15 cellular contexts compared by ENCODE assay signal in the genomic region with DNA sequence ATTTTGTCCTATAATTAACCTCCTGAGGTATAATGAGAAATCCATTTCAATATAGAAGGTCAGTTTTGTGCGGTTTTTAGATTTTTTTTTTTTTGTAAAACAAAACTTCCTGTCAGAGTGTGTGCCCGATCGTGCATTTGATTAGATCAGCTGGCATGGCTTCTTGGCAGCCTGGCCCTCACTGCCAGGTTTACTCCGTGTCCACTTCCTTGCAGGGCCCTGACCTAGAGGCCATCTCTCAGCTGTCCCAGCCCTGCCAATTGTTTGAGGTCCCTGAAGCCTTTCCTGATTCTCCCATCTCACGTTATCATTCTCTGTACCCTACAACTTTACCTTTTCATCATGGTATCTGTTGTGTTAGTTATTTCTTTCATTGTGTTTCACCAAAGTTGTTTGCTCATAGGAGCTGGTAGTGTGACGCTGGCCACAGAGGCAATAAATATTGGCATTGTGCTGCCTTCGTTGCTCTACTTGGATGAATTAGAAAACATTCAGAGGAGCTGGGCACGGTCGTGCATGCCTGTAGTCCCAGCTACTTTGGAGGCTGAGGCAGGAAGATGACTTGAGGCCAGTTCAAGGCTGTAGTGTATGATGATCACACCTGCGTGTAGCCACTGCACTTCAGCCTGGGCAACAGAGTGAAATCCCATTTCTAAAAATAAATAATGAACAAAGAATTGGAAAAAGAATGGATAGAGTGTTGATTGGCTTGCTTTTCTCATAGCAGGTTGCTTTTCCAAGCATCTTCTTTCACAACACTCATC.
DNase-seq lines count a peak whose midpoint lies in the region; ATAC-seq, FAIRE-seq and TF ChIP-seq lines count a peak whose summit lies in the region.
"Had no signal": no experiment of that assay in that cellular context is flagged by ENCODE, and none has a peak within 500 bp of the region (broad histone marks: within the 10 kb centered on the region; RNA-seq: fewer than 3 reads in every experiment).

No MANE protein-coding gene starts in this region.

- peak overlapping the region; percentile 30 to 31; a peak in 3 of 4 replicates for H3K27ac ChIP-seq in SK-N-SH (ENCODE audit: low read depth in 2 of 2, low read length in 1 of 2)
- H3K27ac ChIP-seq in endothelial cell of umbilical vein (ENCODE audit: insufficient read depth, low read depth, low read length) = peak overlapping the region; percentile 47
- no peak overlapping the region for H3K27ac ChIP-seq in upper lobe of right lung
- H3K27ac ChIP-seq: BLaER1 had no signal

- no peak for TF ChIP-seq EP300 in SK-N-SH (IDR thresholded peaks at IDR 0.05; ENCODE audit: borderline replicate concordance in 1 of 2, low read depth in 1 of 2, low read length in 1 of 2)

- TF ChIP-seq POLR2A in endothelial cell of umbilical vein (IDR thresholded peaks at IDR 0.05; ENCODE audit: low read depth, low read length) = no peak

- H4K20me1 ChIP-seq in SK-N-SH (ENCODE audit: insufficient read depth) (peaks cover 24% of the 10 kb centered on the region), endothelial cell of umbilical vein (replicated peaks; ENCODE audit: control insufficient read depth, extremely low read depth, insufficient read depth, low read length) (peaks cover 3% of the 10 kb centered on the region)
- H4K20me1 ChIP-seq: BLaER1 had no signal

- peak; percentile 43 for ATAC-seq in upper lobe of right lung
- ATAC-seq: stimulated activated naive B cell treated with anti-CD40 and anti-IgM and Interleukin-4, amounts not matched to agents 10 μg/mL and 1 μg/mL and 100 μg/mL, for 72 hours had no signal

- H3K4me1 ChIP-seq in SK-N-SH (ENCODE audit: control insufficient read depth in 1 of 2, insufficient read depth in 2 of 2, low read depth in 1 of 2, low read length in 1 of 2) = peaks cover 8 to 16% of the 10 kb centered on the region in 2 experiments; a peak in 2 of 4 replicates
- H3K4me1 ChIP-seq in endothelial cell of umbilical vein (ENCODE audit: control insufficient read depth, extremely low read depth, insufficient read depth, low read length) = peaks cover 42% of the 10 kb centered on the region
- no peaks in the 10 kb centered on the region for H3K4me1 ChIP-seq in upper lobe of right lung
- H3K4me1 ChIP-seq: BLaER1 had no signal

- no peaks in the 10 kb centered on the region for H3K9me2 ChIP-seq in SK-N-SH

- intact Hi-C loops in endothelial cell of umbilical vein (cut with micrococcal nuclease) (no loop called here), upper lobe of right lung (cut with DNase I) (no loop called here)

- peaks cover 21% of the 10 kb centered on the region for H3F3A ChIP-seq in SK-N-SH (replicated peaks; ENCODE audit: insufficient read depth)

- no TSS peak for BruUV-seq in endothelial cell of umbilical vein (replicated peaks; lab: Mats Ljungman, UMichigan)

- H3K4me2 ChIP-seq in SK-N-SH (peak overlapping the region; percentile 3; the same call in 1 of the 2 replicates), endothelial cell of umbilical vein (ENCODE audit: insufficient read depth, low read length) (peak overlapping the region; percentile 54)
- H3K4me2 ChIP-seq: BLaER1 had no signal

- H3K36me3 ChIP-seq in SK-N-SH (replicated peaks in 1 of 2; ENCODE audit: control insufficient read depth in 1 of 2, insufficient read depth in 2 of 2, low read length in 1 of 2) (peaks cover 16 to 20% of the 10 kb centered on the region in 2 experiments), endothelial cell of umbilical vein (ENCODE audit: control insufficient read depth in 2 of 2, extremely low read depth in 1 of 2, insufficient read depth in 2 of 2, low read length in 2 of 2) (peaks cover 6 to 12% of the 10 kb centered on the region in 2 experiments), upper lobe of right lung (peaks cover 19% of the 10 kb centered on the region)

- TF ChIP-seq CTCF in SK-N-SH (IDR thresholded peaks at IDR 0.05) (no peak), endothelial cell of umbilical vein (IDR thresholded peaks at IDR 0.05; ENCODE audit: extremely low read depth in 1 of 2, insufficient read depth in 1 of 2, low read depth in 1 of 2, low read length in 2 of 2) (no peak), upper lobe of right lung (IDR thresholded peaks at IDR 0.05) (no peak), GM10248 (IDR thresholded peaks at IDR 0.05; ENCODE audit: control extremely low read depth, extremely low read depth, low read depth, missing control alignments) (no peak)

- CTCF ChIA-PET in SK-N-SH (lab: Yijun Ruan, JAX) = no interaction called here
- CTCF ChIA-PET in endothelial cell of umbilical vein (lab: Charles Lee) = interaction anchor here (0.9 to 1.2 kb wide), 5 partner anchors 10 to 179 kb away, joined by 3 read pairs; no protein-coding TSS in a partner anchor
- CTCF ChIA-PET in GM10248 (lab: Yijun Ruan, JAX) = interaction anchor here (2.2 kb wide), 1 partner anchor 11 kb away, joined by 9 read pairs; no protein-coding TSS in a partner anchor

- H2AFZ ChIP-seq in SK-N-SH (ENCODE audit: low read depth) (no peak overlapping the region), endothelial cell of umbilical vein (ENCODE audit: low read depth, low read length) (no peak overlapping the region)

- dilution Hi-C loops in endothelial cell of umbilical vein (cut with MboI; ENCODE audit: extremely low pct_ligation_motif_present, low sequenced_read_pairs) = no loop called here

- H3K9me1 ChIP-seq in endothelial cell of umbilical vein (replicated peaks; ENCODE audit: control insufficient read depth, extremely low read depth, insufficient read depth, low read length) = no peaks in the 10 kb centered on the region

- DNase-seq in SK-N-SH (peak; percentile 28), endothelial cell of umbilical vein (ENCODE audit: low read depth, low spot score) (peak; percentile 67), mucosa of gallbladder (ENCODE audit: low spot score) (peak; percentile 23), upper lobe of right lung (no peak), NCI-H1092 (lab: John Stamatoyannopoulos, UW) (no peak), GM03348 (ENCODE audit: low spot score) (no peak), GM10248 (ENCODE audit: extremely low spot score) (no peak)
- DNase-seq: activated CD4-positive, alpha-beta memory T cell treated with anti-CD3 and anti-CD28 coated beads, Interleukin-2, amount 10 ng/mL, durations not matched to agents 7 days and 5 days; DND-41; NCI-H2171 treated with DMSO at 0.1 percent for 48 hours; NK-92 treated with Interleukin-12 subunit alpha and Interleukin-12 subunit beta, amount 100 ng/mL, for 24 hours; stimulated activated naive B cell treated with anti-CD40 and anti-IgM and Interleukin-4, amounts not matched to agents 10 μg/mL and 1 μg/mL and 100 μg/mL, for 72 hours had no signal

- TF ChIP-seq RAD21 in SK-N-SH (IDR thresholded peaks at IDR 0.05; ENCODE audit: low read length) = no peak

- H3K79me2 ChIP-seq in SK-N-SH (ENCODE audit: insufficient read depth) (peaks cover 80% of the 10 kb centered on the region), endothelial cell of umbilical vein (ENCODE audit: control insufficient read depth, insufficient read depth, low read length) (peaks cover 51% of the 10 kb centered on the region)

- H3K4me3 ChIP-seq in SK-N-SH (ENCODE audit: low read depth in 2 of 2, low read length in 1 of 2) (no peak overlapping the region), endothelial cell of umbilical vein (replicated peaks in 1 of 3; ENCODE audit: insufficient read depth in 1 of 3, low read depth in 1 of 3, low read length in 3 of 3) (no peak overlapping the region), upper lobe of right lung (no peak overlapping the region)
- H3K4me3 ChIP-seq: BLaER1, skin epidermis had no signal

- FAIRE-seq in endothelial cell of umbilical vein (lab: Jason Lieb, UNC) = peak; percentile 76
- FAIRE-seq: H54 had no signal

- 68% methylated on average over 10 of the region's 10 CpGs for WGBS in SK-N-SH (ENCODE audit: low lambda C conversion rate)

- POLR2A ChIA-PET in SK-N-SH (lab: Yijun Ruan, JAX) = interaction anchor here (0.5 kb wide), 1 partner anchor 596 kb away, joined by 3 read pairs; no protein-coding TSS in a partner anchor
- POLR2A ChIA-PET in endothelial cell of umbilical vein (lab: Charles Lee) = interaction anchor here (0.6 kb wide), 1 partner anchor 28 kb away, joined by 3 read pairs; no protein-coding TSS in a partner anchor
- POLR2A ChIA-PET in GM10248 (lab: Yijun Ruan, JAX) = no interaction called here

- H3K27me3 ChIP-seq in SK-N-SH (ENCODE audit: insufficient read depth) = no peaks in the 10 kb centered on the region
- no peaks in the 10 kb centered on the region for H3K27me3 ChIP-seq in endothelial cell of umbilical vein (ENCODE audit: control insufficient read depth in 2 of 2, insufficient read depth in 2 of 2, low read length in 2 of 2)
- H3K27me3 ChIP-seq in upper lobe of right lung = no peaks in the 10 kb centered on the region
- H3K27me3 ChIP-seq: BLaER1 had no signal

- H3K9me3 ChIP-seq in SK-N-SH = 0 out of 2 replicates have a peak, but pooled peaks cover 5% of the 10 kb centered on the region
- peaks cover 5% of the 10 kb centered on the region for H3K9me3 ChIP-seq in endothelial cell of umbilical vein (replicated peaks; ENCODE audit: control insufficient read depth, insufficient read depth, low read length)
- H3K9me3 ChIP-seq in upper lobe of right lung = no peaks in the 10 kb centered on the region

- H3K9ac ChIP-seq in SK-N-SH = no peak overlapping the region
- peak overlapping the region; percentile 24 for H3K9ac ChIP-seq in endothelial cell of umbilical vein (replicated peaks; ENCODE audit: extremely low read depth, insufficient read depth, low read length)
- H3K9ac ChIP-seq: BLaER1 had no signal

TF ChIP-seq in SK-N-SH, 30 proteins besides CTCF, POLR2A, EP300 and RAD21 (continues in another document):
- TF ChIP-seq MEF2A (IDR thresholded peaks at IDR 0.05; ENCODE audit: borderline replicate concordance, low read depth) (no peak), TCF12 (IDR thresholded peaks at IDR 0.05) (peak; percentile 24; the same call in 1 of the 2 replicates)

TF ChIP-seq in endothelial cell of umbilical vein, 7 proteins besides CTCF, POLR2A, EP300 and RAD21:
- TF ChIP-seq JUN (IDR thresholded peaks at IDR 0.05; ENCODE audit: borderline replicate concordance, insufficient read depth, insufficient read length, low read depth) (no peak), FOS (IDR thresholded peaks at IDR 0.05; ENCODE audit: borderline replicate concordance, insufficient read depth, low read length) (no peak), POLR2AphosphoS5 (IDR thresholded peaks at IDR 0.05; ENCODE audit: insufficient read depth, low read depth, low read length) (peak; percentile 40), GATA2 (IDR thresholded peaks at IDR 0.05; ENCODE audit: insufficient read depth, insufficient read length, low read depth, low read length) (peak; percentile 72)
TF ChIP-seq in endothelial cell of umbilical vein: peak in this region for 2.

Comparison
In these comparisons a context has a peak if more than half of its experiments do, and no peak if none do; other contexts are left out.
1. DNase-seq: peak in SK-N-SH (single experiment), endothelial cell of umbilical vein (single experiment) and mucosa of gallbladder (single experiment); none in upper lobe of right lung (single experiment), NCI-H1092 (single experiment), GM03348 (single experiment) and GM10248 (single experiment).